20 cellular contexts compared by ENCODE assay signal in genomic region chr6:5832621-5833107, GRCh38.
DNase-seq lines count a peak whose midpoint lies in the region; ATAC-seq and TF ChIP-seq lines count a peak whose summit lies in the region.
"Had no signal": no experiment of that assay in that cellular context is flagged by ENCODE, and none has a peak within 500 bp of the region (broad histone marks: within the 10 kb centered on the region; RNA-seq: fewer than 3 reads in every experiment).

No MANE protein-coding gene starts in this region.

- no peaks in the 10 kb centered on the region for H3K9me3 Mint-ChIP-seq in T-helper 1 cell treated with Interleukin-12 subunit alpha and Interleukin-12 subunit beta and Interleukin-4 antibody, amounts not matched to agents 30 μg/mL and 1 μg/mL, for 36 hours
- no peaks in the 10 kb centered on the region for H3K9me3 Mint-ChIP-seq in CD4-positive, alpha-beta T cell
- H3K9me3 Mint-ChIP-seq in memory B cell: no peaks in the 10 kb centered on the region

- no peak overlapping the region for H3K27ac ChIP-seq in CD4-positive, alpha-beta T cell (ENCODE audit: low read depth, low read length)
- H3K27ac ChIP-seq in dorsolateral prefrontal cortex: no peak overlapping the region
- H3K27ac ChIP-seq: testis had no signal

- H3K36me3 Mint-ChIP-seq in T-helper 1 cell treated with Interleukin-12 subunit alpha and Interleukin-12 subunit beta and Interleukin-4 antibody, amounts not matched to agents 30 μg/mL and 1 μg/mL, for 36 hours (ENCODE audit: low read depth): no peaks in the 10 kb centered on the region
- no peaks in the 10 kb centered on the region for H3K36me3 Mint-ChIP-seq in CD4-positive, alpha-beta T cell (ENCODE audit: low read depth)
- H3K36me3 Mint-ChIP-seq in T-helper 17 cell (ENCODE audit: low read depth) (no peaks in the 10 kb centered on the region), memory B cell (no peaks in the 10 kb centered on the region)
- H3K36me3 Mint-ChIP-seq: naive B cell had no signal

- H3K4me1 Mint-ChIP-seq in T-helper 1 cell treated with Interleukin-12 subunit alpha and Interleukin-12 subunit beta and Interleukin-4 antibody, amounts not matched to agents 30 μg/mL and 1 μg/mL, for 36 hours (ENCODE audit: low read depth): peaks cover 29% of the 10 kb centered on the region
- H3K4me1 Mint-ChIP-seq in CD4-positive, alpha-beta T cell (ENCODE audit: low read depth): peaks cover 51% of the 10 kb centered on the region
- H3K4me1 Mint-ChIP-seq in T-helper 17 cell: peaks cover 37% of the 10 kb centered on the region
- H3K4me1 Mint-ChIP-seq in memory B cell: peaks cover 16% of the 10 kb centered on the region

- H3K9me3 ChIP-seq in CD4-positive, alpha-beta T cell (ENCODE audit: control insufficient read depth, low read length): no peaks in the 10 kb centered on the region
- H3K9me3 ChIP-seq in T-helper 17 cell (ENCODE audit: control insufficient read depth, low read length, poor library complexity, severe bottlenecking): no peaks in the 10 kb centered on the region
- H3K9me3 ChIP-seq: BE2C, testis had no signal

- TF ChIP-seq CTCF in CD4-positive, alpha-beta T cell (IDR thresholded peaks at IDR 0.05): no peak
- no peak for TF ChIP-seq CTCF in dorsolateral prefrontal cortex (IDR thresholded peaks at IDR 0.05 in 54 of 56, conservative IDR thresholded peaks at IDR 0.05 in 2 of 56; ENCODE audit: low read depth in 1 of 56, partially characterized antibody in 56 of 56)

- CTCF ChIA-PET in CD4-positive, alpha-beta T cell (lab: Charles Lee): no interaction called here

- no peaks in the 10 kb centered on the region for H3K27me3 ChIP-seq in CD4-positive, alpha-beta T cell (ENCODE audit: control insufficient read depth, insufficient read depth, low read length)
- H3K27me3 ChIP-seq in dorsolateral prefrontal cortex: no peaks in the 10 kb centered on the region
- H3K27me3 ChIP-seq: BE2C, testis had no signal

- POLR2A ChIA-PET in CD4-positive, alpha-beta T cell (lab: Charles Lee): interaction anchor here (0.7 to 1.4 kb wide), 7 partner anchors 19 to 174 kb away, joined by 3 to 4 read pairs (median 3); no protein-coding TSS in a partner anchor

- H3K27me3 Mint-ChIP-seq in T-helper 1 cell treated with Interleukin-12 subunit alpha and Interleukin-12 subunit beta and Interleukin-4 antibody, amounts not matched to agents 30 μg/mL and 1 μg/mL, for 36 hours (ENCODE audit: low read depth): no peaks in the 10 kb centered on the region
- no peaks in the 10 kb centered on the region for H3K27me3 Mint-ChIP-seq in CD4-positive, alpha-beta T cell
- no peaks in the 10 kb centered on the region for H3K27me3 Mint-ChIP-seq in T-helper 17 cell
- H3K27me3 Mint-ChIP-seq in memory B cell: no peaks in the 10 kb centered on the region
- H3K27me3 Mint-ChIP-seq: naive B cell had no signal

- intact Hi-C loops in CD4-positive, alpha-beta T cell (cut with DNase I, micrococcal nuclease): no loop called here
- intact Hi-C loops in dorsolateral prefrontal cortex (cut with DNase I): no loop called here

- H3K4me3 Mint-ChIP-seq in T-helper 1 cell treated with Interleukin-12 subunit alpha and Interleukin-12 subunit beta and Interleukin-4 antibody, amounts not matched to agents 30 μg/mL and 1 μg/mL, for 36 hours: no peak overlapping the region
- H3K4me3 Mint-ChIP-seq in CD4-positive, alpha-beta T cell: peak overlapping the region; percentile 34
- peak overlapping the region; percentile 82 for H3K4me3 Mint-ChIP-seq in T-helper 17 cell
- H3K4me3 Mint-ChIP-seq in memory B cell: peak overlapping the region; percentile 8
- H3K4me3 Mint-ChIP-seq: GM23338 had no signal

- H3K27ac Mint-ChIP-seq in T-helper 1 cell treated with Interleukin-12 subunit alpha and Interleukin-12 subunit beta and Interleukin-4 antibody, amounts not matched to agents 30 μg/mL and 1 μg/mL, for 36 hours: peak overlapping the region; percentile 91
- peak overlapping the region; percentile 79 for H3K27ac Mint-ChIP-seq in CD4-positive, alpha-beta T cell
- H3K27ac Mint-ChIP-seq in T-helper 17 cell (peak overlapping the region; percentile 93), memory B cell (peak overlapping the region; percentile 83)
- H3K27ac Mint-ChIP-seq: GM23338 had no signal

- H3K4me3 ChIP-seq in dorsolateral prefrontal cortex: no peak overlapping the region
- H3K4me3 ChIP-seq: GM23338, skin epidermis, testis had no signal

- DNase-seq in T-helper 1 cell (no peak), T-helper 17 cell (no peak), memory B cell (ENCODE audit: low spot score in 2 of 2) (no peak), dorsolateral prefrontal cortex (no peak), NCI-H510A (lab: John Stamatoyannopoulos, UW) (no peak)
- no peak for DNase-seq in CD4-positive, alpha-beta T cell
- DNase-seq: 8988T; BE2C; DMS53; kidney; naive B cell; NCI-H146; NCI-H774; stimulated activated CD4-positive, alpha-beta T cell treated with anti-CD3 and anti-CD28 coated beads, Interleukin-4, amount 100 ng/mL, for 1 hour; testis had no signal

- ATAC-seq in CD4-positive, alpha-beta T cell (ENCODE audit: poor library complexity): no peak
- ATAC-seq in T-helper 17 cell (no peak), memory B cell (ENCODE audit: low read depth) (no peak), esophagus mucosa (no peak)
- ATAC-seq: GM23338, Panc1 had no signal
